ENCODE assay signal across 19 cellular contexts in genomic region chr6:72955666-72956065, GRCh38.
DNase-seq lines count a peak whose midpoint lies in the region; FAIRE-seq and TF ChIP-seq lines count a peak whose summit lies in the region.
"Had no signal": no experiment of that assay in that cellular context is flagged by ENCODE, and none has a peak within 500 bp of the region (broad histone marks: within the 10 kb centered on the region; RNA-seq: fewer than 3 reads in every experiment).

No MANE protein-coding gene starts in this region.

- H3K14ac ChIP-seq in mesenchymal stem cell (ENCODE audit: low read length in 2 of 2): no peak overlapping the region

- H3K36me3 ChIP-seq in OCI-LY1 (ENCODE audit: insufficient read depth, low read length): no peaks in the 10 kb centered on the region
- H3K36me3 ChIP-seq in mesenchymal stem cell (ENCODE audit: control insufficient read depth in 1 of 2, insufficient read depth in 2 of 2, low read depth in 1 of 2, low read length in 2 of 2): no peaks in the 10 kb centered on the region
- H3K36me3 ChIP-seq in esophagus muscularis mucosa: no peaks in the 10 kb centered on the region
- H3K36me3 ChIP-seq: lower lobe of right lung, uterus had no signal

- no peak for TF ChIP-seq POLR2A in H54 (IDR thresholded peaks at IDR 0.05; ENCODE audit: low read depth, low read length)
- TF ChIP-seq POLR2A in esophagus muscularis mucosa (IDR thresholded peaks at IDR 0.05; ENCODE audit: low read depth): no peak

- H4K8ac ChIP-seq in mesenchymal stem cell (ENCODE audit: low read length): no peak overlapping the region

- H2BK5ac ChIP-seq in mesenchymal stem cell (ENCODE audit: low read depth, low read length, poor library complexity, severe bottlenecking): no peak overlapping the region

- H3K79me2 ChIP-seq in OCI-LY1 (ENCODE audit: insufficient read depth, low read length): no peaks in the 10 kb centered on the region

- 25% methylated on average over 2 of the region's 2 CpGs for WGBS in mesenchymal stem cell
- 47% methylated on average over 2 of the region's 2 CpGs for WGBS in esophagus muscularis mucosa

- no peak overlapping the region for H2BK15ac ChIP-seq in mesenchymal stem cell (ENCODE audit: low read depth, poor library complexity, severe bottlenecking)

- H2AFZ ChIP-seq in OCI-LY1 (ENCODE audit: low read length): no peak overlapping the region
- no peak overlapping the region for H2AFZ ChIP-seq in mesenchymal stem cell (ENCODE audit: low read depth, low read length)
- H2AFZ ChIP-seq: PC-9 had no signal

- no peak overlapping the region for H3K18ac ChIP-seq in mesenchymal stem cell (ENCODE audit: low read depth in 1 of 2, low read length in 2 of 2)

- H4K20me1 ChIP-seq in OCI-LY1 (ENCODE audit: insufficient read depth, low read length): no peaks in the 10 kb centered on the region

- DNase-seq in CD1c-positive myeloid dendritic cell (ENCODE audit: extremely low spot score) (peak; percentile 39), H54 (ENCODE audit: insufficient read length, low spot score) (no peak), fibroblast of pulmonary artery (ENCODE audit: low read depth) (peak; percentile 44), NCI-H2029 treated with DMSO at 0.1 percent for 48 hours (lab: John Stamatoyannopoulos, UW) (no peak), mesenchymal stem cell (no peak), esophagus muscularis mucosa (ENCODE audit: extremely low spot score) (no peak), dermis blood vessel endothelial cell (no peak)
- DNase-seq: amniotic stem cell, Caco-2, cerebellar nuclear complex, HCEC 1CT, lower lobe of right lung, NCI-H1930, NCI-H510A treated with DMSO at 0.1 percent for 48 hours, PC-9, uterus had no signal

- H3K4me2 ChIP-seq in OCI-LY1 (ENCODE audit: low read length) (peak overlapping the region; percentile 17; the same call in 1 of the 2 replicates), mesenchymal stem cell (ENCODE audit: low read length, poor library complexity, severe bottlenecking) (no peak overlapping the region)
- H3K4me2 ChIP-seq: KMS-11, PC-9 had no signal

- H3K4me1 ChIP-seq in OCI-LY1 (ENCODE audit: insufficient read depth, low read length, severe bottlenecking) (peaks cover 30% of the 10 kb centered on the region), mesenchymal stem cell (ENCODE audit: control insufficient read depth, insufficient read depth, low read depth, low read length) (no peaks in the 10 kb centered on the region), esophagus muscularis mucosa (peaks cover 0 to 38% (median 25%) of the 10 kb centered on the region in 4 donors)
- H3K4me1 ChIP-seq: Caco-2, lower lobe of right lung, uterus had no signal

- TF ChIP-seq EP300 in esophagus muscularis mucosa (IDR thresholded peaks at IDR 0.05): no peak

- H3K27me3 ChIP-seq in OCI-LY1 (ENCODE audit: insufficient read depth, low read length) (no peaks in the 10 kb centered on the region), mesenchymal stem cell (ENCODE audit: control insufficient read depth in 1 of 2, insufficient read depth in 1 of 2, low read length in 2 of 2) (no peaks in the 10 kb centered on the region), esophagus muscularis mucosa (no peaks in the 10 kb centered on the region)
- H3K27me3 ChIP-seq: uterus had no signal

- intact Hi-C loops in esophagus muscularis mucosa (cut with DNase I): no loop called here

- FAIRE-seq in H54 (lab: Jason Lieb, UNC): peak; percentile 94

- H3K9me3 ChIP-seq in OCI-LY1 (ENCODE audit: low read length) (no peaks in the 10 kb centered on the region), mesenchymal stem cell (ENCODE audit: control insufficient read depth, low read length) (no peaks in the 10 kb centered on the region), esophagus muscularis mucosa (no peaks in the 10 kb centered on the region)
- H3K9me3 ChIP-seq: Caco-2, lower lobe of right lung, uterus had no signal

- H3K9ac ChIP-seq in OCI-LY1 (ENCODE audit: low read length): no peak overlapping the region
- H3K9ac ChIP-seq in mesenchymal stem cell (ENCODE audit: low read length): no peak overlapping the region
- H3K9ac ChIP-seq: KMS-11 had no signal

- no peak overlapping the region for H4K91ac ChIP-seq in mesenchymal stem cell (ENCODE audit: low read length)

- no peak overlapping the region for H2BK120ac ChIP-seq in mesenchymal stem cell (ENCODE audit: low read depth, low read length)

- no peak overlapping the region for H2AK5ac ChIP-seq in mesenchymal stem cell (ENCODE audit: low read length, severe bottlenecking)

- H3K27ac ChIP-seq in OCI-LY1 (ENCODE audit: low read depth, low read length, poor library complexity, severe bottlenecking) (no peak overlapping the region), mesenchymal stem cell (ENCODE audit: low read length, poor library complexity, severe bottlenecking) (no peak overlapping the region), esophagus muscularis mucosa (replicated peaks in 1 of 4) (peak overlapping the region in 1 of 4 donors; percentile 59)
- H3K27ac ChIP-seq: KMS-11, lower lobe of right lung, PC-9, uterus had no signal

- H3K23ac ChIP-seq in mesenchymal stem cell (ENCODE audit: low read length in 2 of 2): no peak overlapping the region

- H3F3A ChIP-seq in OCI-LY1 (ENCODE audit: insufficient read depth, low read length): no peaks in the 10 kb centered on the region

- H2BK12ac ChIP-seq in mesenchymal stem cell (ENCODE audit: low read length in 2 of 2): no peak overlapping the region

- no peaks in the 10 kb centered on the region for H3K79me1 ChIP-seq in mesenchymal stem cell (replicated peaks; ENCODE audit: low read length, poor library complexity, severe bottlenecking)

- H3K9me2 ChIP-seq in OCI-LY1 (ENCODE audit: low read depth, low read length): no peaks in the 10 kb centered on the region

- H3K4me3 ChIP-seq in OCI-LY1 (ENCODE audit: low read depth, low read length, poor library complexity, severe bottlenecking) (no peak overlapping the region), fibroblast of pulmonary artery (replicated peaks; ENCODE audit: low read depth, low read length) (no peak overlapping the region), mesenchymal stem cell (ENCODE audit: insufficient read depth in 1 of 2, low read depth in 1 of 2, low read length in 2 of 2) (no peak overlapping the region), esophagus muscularis mucosa (no peak overlapping the region)
- H3K4me3 ChIP-seq: lower lobe of right lung, PC-9, SK-N-MC, uterus had no signal

- no peak overlapping the region for H3K4ac ChIP-seq in mesenchymal stem cell (ENCODE audit: low read depth in 1 of 2, low read length in 2 of 2)

- TF ChIP-seq CTCF in OCI-LY1 (IDR thresholded peaks at IDR 0.05; ENCODE audit: low read length) (no peak), fibroblast of pulmonary artery (IDR thresholded peaks at IDR 0.05; ENCODE audit: low read length, missing control alignments) (no peak), esophagus muscularis mucosa (IDR thresholded peaks at IDR 0.05) (no peak)

Comparison
In these comparisons a context has a peak if more than half of its experiments do, and no peak if none do; other contexts are left out.
1. DNase-seq: peak in CD1c-positive myeloid dendritic cell (single experiment) and fibroblast of pulmonary artery (single experiment); none in H54 (single experiment), NCI-H2029 treated with DMSO at 0.1 percent for 48 hours (single experiment), mesenchymal stem cell (single experiment), esophagus muscularis mucosa (single experiment) and dermis blood vessel endothelial cell (single experiment).